Comparison of ENCODE assay signal across 35 cellular contexts in the genomic region with DNA sequence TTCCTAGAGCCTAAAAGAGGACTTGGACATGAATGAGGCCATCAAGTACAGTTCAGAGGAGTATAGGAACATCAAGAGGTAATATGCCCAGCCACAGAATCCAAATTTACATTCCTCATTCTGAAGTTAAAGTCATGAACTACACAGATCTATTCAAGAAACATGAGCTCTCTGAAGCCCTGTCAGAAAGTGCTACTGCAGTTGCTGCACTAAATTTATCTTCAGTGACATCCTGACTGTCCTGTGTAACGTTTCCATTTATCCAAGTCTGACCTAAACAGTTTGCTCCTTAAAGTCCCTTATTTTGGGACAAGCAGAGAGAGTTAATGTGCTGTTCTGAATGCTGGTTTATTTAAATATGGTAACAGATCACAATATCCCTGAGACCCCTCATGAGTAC. TPM values are rescaled to one million over a fixed set of nuclear protein-coding genes. Genes with fewer than 3 reads are reported as not detected.
"Had no signal": no experiment of that assay in that cellular context is flagged by ENCODE, and none has a peak within 500 bp of the region (broad histone marks: within the 10 kb centered on the region; RNA-seq: fewer than 3 reads in every experiment).

No MANE protein-coding gene starts in this region.

- H3K27ac Mint-ChIP-seq: activated CD4-positive, alpha-beta T cell treated with anti-CD3 and anti-CD28 coated beads for 36 hours; activated CD4-positive, alpha-beta T cell treated with anti-CD3 and anti-CD28 coated beads, Interleukin-2, amount 10 ng/mL, durations not matched to agents 7 days and 5 days; activated naive CD8-positive, alpha-beta T cell treated with anti-CD3 and anti-CD28 coated beads for 36 hours; activated T-helper 17 cell treated with anti-CD3 and anti-CD28 coated beads, Interleukin-2, amount 50 U/mL, for 72 hours; IgD-negative memory B cell; T-helper 2 cell treated with Interferon-gamma antibody and Interleukin-4, amounts not matched to agents 5 μg/mL and 100 μg/mL, for 36 hours; WTC11 had no signal

- H3K27me3 Mint-ChIP-seq: activated CD4-positive, alpha-beta T cell treated with anti-CD3 and anti-CD28 coated beads for 36 hours; activated CD4-positive, alpha-beta T cell treated with anti-CD3 and anti-CD28 coated beads, Interleukin-2, amount 10 ng/mL, durations not matched to agents 7 days and 5 days; activated naive CD8-positive, alpha-beta T cell treated with anti-CD3 and anti-CD28 coated beads for 36 hours; activated T-helper 17 cell treated with anti-CD3 and anti-CD28 coated beads, Interleukin-2, amount 50 U/mL, for 72 hours; IgD-negative memory B cell had no signal

- H3K4me3 Mint-ChIP-seq: activated CD4-positive, alpha-beta T cell treated with anti-CD3 and anti-CD28 coated beads for 36 hours; activated CD4-positive, alpha-beta T cell treated with anti-CD3 and anti-CD28 coated beads, Interleukin-2, amount 10 ng/mL, durations not matched to agents 7 days and 5 days; activated naive CD8-positive, alpha-beta T cell treated with anti-CD3 and anti-CD28 coated beads for 36 hours; activated T-helper 17 cell treated with anti-CD3 and anti-CD28 coated beads, Interleukin-2, amount 50 U/mL, for 72 hours; IgD-negative memory B cell; T-helper 2 cell treated with Interferon-gamma antibody and Interleukin-4, amounts not matched to agents 5 μg/mL and 100 μg/mL, for 36 hours; WTC11 had no signal

- H3K4me1 Mint-ChIP-seq: activated CD4-positive, alpha-beta T cell treated with anti-CD3 and anti-CD28 coated beads for 36 hours; activated CD4-positive, alpha-beta T cell treated with anti-CD3 and anti-CD28 coated beads, Interleukin-2, amount 10 ng/mL, durations not matched to agents 7 days and 5 days; activated naive CD8-positive, alpha-beta T cell treated with anti-CD3 and anti-CD28 coated beads for 36 hours; activated T-helper 17 cell treated with anti-CD3 and anti-CD28 coated beads, Interleukin-2, amount 50 U/mL, for 72 hours; IgD-negative memory B cell; WTC11 had no signal

- ATAC-seq: activated CD4-positive, alpha-beta T cell treated with anti-CD3 and anti-CD28 coated beads for 36 hours; activated CD4-positive, CD25-positive, alpha-beta regulatory T cell treated with anti-CD3 and anti-CD28 coated beads, Interleukin-2, amount 50 U/mL, for 24 hours; activated T-helper 17 cell treated with anti-CD3 and anti-CD28 coated beads, Interleukin-2, amount 50 U/mL, for 72 hours; Panc1; WTC11 had no signal

- DNase-seq: activated CD4-positive, alpha-beta T cell treated with anti-CD3 and anti-CD28 coated beads for 36 hours; activated CD4-positive, alpha-beta T cell treated with anti-CD3 and anti-CD28 coated beads, Interleukin-2, amount 10 ng/mL, durations not matched to agents 7 days and 5 days; activated CD4-positive, alpha-beta T cell treated with anti-CD3 and anti-CD28 coated beads, Interleukin-2, amount 50 U/mL, for 48 hours; activated CD8-positive, alpha-beta memory T cell treated with anti-CD3 and anti-CD28 coated beads, Interleukin-2, amount 50 U/mL, for 4 hours; activated effector memory CD4-positive, alpha-beta T cell treated with anti-CD3 and anti-CD28 coated beads, Interleukin-2, amount 50 U/mL, for 16 hours; activated naive CD4-positive, alpha-beta T cell; activated naive CD8-positive, alpha-beta T cell treated with anti-CD3 and anti-CD28 coated beads for 36 hours; activated T-cell treated with anti-CD3 and anti-CD28 coated beads for 4 hours; activated T-cell treated with anti-CD3 and anti-CD28 coated beads, Interleukin-2, amount 50 U/mL, for 48 hours; amniotic stem cell; aorta; brain microvascular endothelial cell; cerebellar nuclear complex; Karpas-422; KBM-7; NCI-H1105; NCI-H1417 treated with DMSO at 0.1 percent for 48 hours; NCI-H187 treated with DMSO at 0.1 percent for 48 hours; NCI-H2081; NCI-H2171 treated with DMSO at 0.1 percent for 48 hours; NCI-H2227 treated with DMSO at 0.1 percent for 48 hours; NCI-H446; NCI-H510A treated with DMSO at 0.1 percent for 48 hours; NCI-H526 treated with DMSO at 0.1 percent for 48 hours; NCI-H774; SHP77; SJCRH30 had no signal

- H3K9me3 ChIP-seq: SJCRH30 had no signal

- H3K27me3 ChIP-seq: brain microvascular endothelial cell, SJCRH30 had no signal

- H3K4me3 ChIP-seq: SJCRH30, SK-N-MC had no signal

- FAIRE-seq: TTC549 had no signal

- H3K9me3 Mint-ChIP-seq: activated CD4-positive, alpha-beta T cell treated with anti-CD3 and anti-CD28 coated beads, Interleukin-2, amount 10 ng/mL, durations not matched to agents 7 days and 5 days; activated naive CD8-positive, alpha-beta T cell treated with anti-CD3 and anti-CD28 coated beads for 36 hours; activated T-helper 17 cell treated with anti-CD3 and anti-CD28 coated beads, Interleukin-2, amount 50 U/mL, for 72 hours; IgD-negative memory B cell; T-helper 2 cell treated with Interferon-gamma antibody and Interleukin-4, amounts not matched to agents 5 μg/mL and 100 μg/mL, for 36 hours; WTC11 had no signal

- H3K27ac ChIP-seq: brain microvascular endothelial cell, SJCRH30, SK-N-MC had no signal

RNA-seq across cellular contexts. Expression of a gene that starts 29.2 kb away (rescaled TPM):
- total RNA-seq: SJCRH30 had no signal
